In the genomic region with DNA sequence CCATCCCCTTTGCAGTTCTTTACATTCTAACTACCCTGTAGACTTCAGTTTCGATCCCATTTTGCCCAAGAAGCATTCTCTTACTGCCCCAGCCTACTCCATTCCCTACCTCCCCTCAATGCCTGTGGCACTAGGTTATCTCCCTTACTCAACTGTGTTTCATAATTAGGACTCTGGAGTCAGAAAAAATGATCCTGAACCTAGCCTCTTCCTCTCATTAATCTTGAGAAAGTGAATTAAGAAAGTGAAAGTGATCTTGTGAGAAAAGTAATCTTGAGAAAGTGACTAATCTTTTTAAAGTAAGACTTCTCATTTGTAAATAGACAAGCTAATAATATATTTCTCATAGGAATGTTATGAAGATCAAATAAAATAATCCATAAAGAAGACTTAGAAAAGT, we compare ENCODE assay signal across 21 cellular contexts.
DNase-seq lines count a peak whose midpoint lies in the region; ATAC-seq, FAIRE-seq and TF ChIP-seq lines count a peak whose summit lies in the region.
"Had no signal": no experiment of that assay in that cellular context is flagged by ENCODE, and none has a peak within 500 bp of the region (broad histone marks: within the 10 kb centered on the region; RNA-seq: fewer than 3 reads in every experiment).

No MANE protein-coding gene starts in this region.

- FAIRE-seq in bronchial epithelial cell (lab: Jason Lieb, UNC) (no peak), H54 (lab: Jason Lieb, UNC) (no peak)
- FAIRE-seq: A204.1, D721Med, HepG2 had no signal

- H3K4me1 ChIP-seq in OCI-LY3 (ENCODE audit: low read length) (peaks cover 3% of the 10 kb centered on the region; the same call in 1 of the 2 replicates), left ventricle myocardium inferior (peaks cover 27% of the 10 kb centered on the region)
- H3K4me1 ChIP-seq: BLaER1, HAP-1 had no signal

- peak overlapping the region; percentile 22; the same call in 1 of the 2 replicates for H3K4me2 ChIP-seq in OCI-LY3 (ENCODE audit: low read length)
- H3K4me2 ChIP-seq: BLaER1 had no signal

- H3K27ac ChIP-seq in OCI-LY3 (ENCODE audit: low read length): no peak overlapping the region
- no peak overlapping the region for H3K27ac ChIP-seq in left ventricle myocardium inferior (replicated peaks)
- H3K27ac ChIP-seq: BLaER1, SJSA1 had no signal

- H3K36me3 ChIP-seq in OCI-LY3 (replicated peaks; ENCODE audit: low read depth, low read length) (no peaks in the 10 kb centered on the region), bronchial epithelial cell (ENCODE audit: control insufficient read depth, insufficient read depth, low read length) (no peaks in the 10 kb centered on the region), left ventricle myocardium inferior (no peaks in the 10 kb centered on the region)
- H3K36me3 ChIP-seq: BLaER1, HAP-1, SJSA1 had no signal

- no peaks in the 10 kb centered on the region for H3K27me3 ChIP-seq in OCI-LY3 (ENCODE audit: low read depth, low read length)
- H3K27me3 ChIP-seq in bronchial epithelial cell (ENCODE audit: control insufficient read depth, insufficient read depth, low read length): no peaks in the 10 kb centered on the region
- no peaks in the 10 kb centered on the region for H3K27me3 ChIP-seq in left ventricle myocardium inferior (ENCODE audit: low read depth)
- H3K27me3 ChIP-seq: BLaER1, SJSA1 had no signal

- DNase-seq in bronchial epithelial cell (ENCODE audit: low read depth): peak; percentile 29
- DNase-seq in omental fat pad (ENCODE audit: low spot score): no peak
- no peak for DNase-seq in activated CD8-positive, alpha-beta memory T cell treated with anti-CD3 and anti-CD28 coated beads, Interleukin-2, amount 50 U/mL, for 48 hours
- DNase-seq in left ventricle myocardium inferior: no peak
- DNase-seq in H54 (ENCODE audit: insufficient read length, low spot score): no peak
- DNase-seq: CD8-positive, alpha-beta T cell; KG1; NCI-H1417; NCI-H187; NCI-H2107; NCI-H226; NCI-H524 had no signal

- no peaks in the 10 kb centered on the region for H3K79me2 ChIP-seq in OCI-LY3 (ENCODE audit: low read length)

- H3K4me3 ChIP-seq in OCI-LY3 (ENCODE audit: low read length) (no peak overlapping the region), bronchial epithelial cell (ENCODE audit: low read depth, low read length) (no peak overlapping the region), left ventricle myocardium inferior (no peak overlapping the region)
- H3K4me3 ChIP-seq: BLaER1, HAP-1, SJSA1 had no signal

- ATAC-seq in GM18868 (IDR thresholded peaks at IDR 0.05; ENCODE audit: unreplicated experiment) (peak; percentile 50), omental fat pad (ENCODE audit: low FRiP score) (peak; percentile 64), GM19452 (IDR thresholded peaks at IDR 0.05; ENCODE audit: unreplicated experiment) (no peak)
- ATAC-seq: CD8-positive, alpha-beta T cell; HepG2 had no signal

- no peak overlapping the region for H3K9ac ChIP-seq in OCI-LY3 (ENCODE audit: low read length)
- H3K9ac ChIP-seq: BLaER1 had no signal

- TF ChIP-seq CTCF in OCI-LY3 (IDR thresholded peaks at IDR 0.05; ENCODE audit: low read depth, low read length) (no peak), bronchial epithelial cell (IDR thresholded peaks at IDR 0.05; ENCODE audit: insufficient read depth, low read length, severe bottlenecking) (no peak), omental fat pad (IDR thresholded peaks at IDR 0.05) (no peak), left ventricle myocardium inferior (IDR thresholded peaks at IDR 0.05; ENCODE audit: borderline replicate concordance) (no peak)

- H3K9me3 ChIP-seq in OCI-LY3 (ENCODE audit: insufficient read depth, low read length): no peaks in the 10 kb centered on the region
- H3K9me3 ChIP-seq in left ventricle myocardium inferior (replicated peaks): no peaks in the 10 kb centered on the region
- H3K9me3 ChIP-seq: BLaER1, HAP-1, SJSA1 had no signal

- no peak overlapping the region for H2AFZ ChIP-seq in OCI-LY3 (ENCODE audit: low read depth, low read length)

- intact Hi-C loops in left ventricle myocardium inferior (cut with micrococcal nuclease): loop anchor here (10.0 kb wide), 2 partner anchors 245 to 685 kb away; partner anchors contain the start of gene SPOCK1

- no peaks in the 10 kb centered on the region for H4K20me1 ChIP-seq in OCI-LY3 (ENCODE audit: insufficient read depth, low read length)
- H4K20me1 ChIP-seq: BLaER1 had no signal

- TF ChIP-seq POLR2A in H54 (IDR thresholded peaks at IDR 0.05; ENCODE audit: low read depth, low read length): no peak
